8 cellular contexts compared by ENCODE assay signal in the genomic region with DNA sequence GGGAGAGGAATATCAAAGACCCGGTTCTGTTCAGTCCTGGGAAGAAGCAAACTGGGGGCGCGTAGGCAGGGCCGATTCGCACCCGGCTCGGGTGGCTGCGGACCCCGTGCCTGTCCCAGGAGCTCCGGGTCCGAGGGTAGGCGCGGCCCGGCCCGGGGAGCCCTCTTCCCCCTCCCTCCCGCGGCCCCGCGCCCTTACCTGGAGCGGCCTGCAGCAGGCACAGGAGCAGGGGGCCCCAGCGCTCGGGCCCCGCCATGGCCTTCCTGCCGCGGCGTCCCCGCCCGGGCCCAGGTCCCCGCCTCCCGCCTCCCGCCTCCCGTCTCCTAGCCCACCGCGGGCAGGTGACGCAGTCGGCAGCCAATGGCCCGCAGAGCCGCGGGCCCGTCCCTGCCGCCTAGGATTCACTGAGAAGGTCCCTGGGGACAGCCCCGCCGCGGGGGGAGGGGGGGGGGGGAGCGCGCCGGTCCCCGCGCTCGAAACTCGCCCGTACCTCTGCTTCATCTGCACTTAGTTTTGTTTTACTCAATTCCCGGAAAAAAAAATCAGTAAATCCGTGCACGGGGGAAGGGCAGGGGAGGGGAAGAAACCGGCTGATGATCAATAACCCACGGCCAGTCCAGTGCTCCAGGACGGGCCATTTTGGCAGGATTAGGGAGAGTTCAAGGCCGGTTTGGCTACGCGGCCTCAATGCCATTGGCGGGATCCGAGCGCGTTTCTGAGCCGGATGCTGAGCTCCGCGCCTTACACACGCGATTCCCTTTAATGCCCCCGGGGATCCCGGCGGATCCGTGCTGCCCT. TPM values are rescaled to one million over a fixed set of nuclear protein-coding genes. Genes with fewer than 3 reads are reported as not detected.
DNase-seq lines count a peak whose midpoint lies in the region; ATAC-seq and TF ChIP-seq lines count a peak whose summit lies in the region.

A gene (minus strand): TSS at position 297 of the 798 bp plus-strand sequence. CDS start 41 bp downstream, at position 256.

- H3K27ac Mint-ChIP-seq in nephron progenitor cell, result no peak within 1 kb of the TSS
- peak within 1 kb of the TSS; percentile 86 for H3K27ac Mint-ChIP-seq in stimulated activated naive CD8-positive, alpha-beta T cell treated with anti-CD3 and anti-CD28 coated beads, Interleukin-15, Interleukin-2, amounts not matched to agents 100 ng/mL and 50 ng/mL, for 24 hours

- no peaks in the 10 kb centered on the region for H3K9me3 Mint-ChIP-seq in nephron progenitor cell
- H3K9me3 Mint-ChIP-seq in stimulated activated naive CD8-positive, alpha-beta T cell treated with anti-CD3 and anti-CD28 coated beads, Interleukin-15, Interleukin-2, amounts not matched to agents 100 ng/mL and 50 ng/mL, for 24 hours, result no peaks in the 10 kb centered on the region

- peaks cover 13% of the 10 kb centered on the region for H3K4me1 Mint-ChIP-seq in nephron progenitor cell
- H3K4me1 Mint-ChIP-seq in stimulated activated naive CD8-positive, alpha-beta T cell treated with anti-CD3 and anti-CD28 coated beads, Interleukin-15, Interleukin-2, amounts not matched to agents 100 ng/mL and 50 ng/mL, for 24 hours (ENCODE audit: low read depth), result peaks cover 59% of the 10 kb centered on the region

- no peak for TF ChIP-seq CTCF in nephron progenitor cell (IDR thresholded peaks at IDR 0.05)

- no peaks in the 10 kb centered on the region for H3K36me3 Mint-ChIP-seq in nephron progenitor cell (ENCODE audit: low read depth)
- H3K36me3 Mint-ChIP-seq in stimulated activated naive CD8-positive, alpha-beta T cell treated with anti-CD3 and anti-CD28 coated beads, Interleukin-15, Interleukin-2, amounts not matched to agents 100 ng/mL and 50 ng/mL, for 24 hours (ENCODE audit: low read depth), result peaks cover 7% of the 10 kb centered on the region

- peak; percentile 86 for ATAC-seq in Right ventricle myocardium inferior
- peak; percentile 80 for ATAC-seq in esophagus mucosa
- no peak for ATAC-seq in HG03095 (IDR thresholded peaks at IDR 0.05; ENCODE audit: unreplicated experiment)

- DNase-seq in Right ventricle myocardium inferior (ENCODE audit: missing footprints) (no peak), cardiac septum (ENCODE audit: low spot score) (no peak), NCI-H2196 (lab: John Stamatoyannopoulos, UW; ENCODE audit: unreplicated experiment) (peak; percentile 76), nephron progenitor cell (peak; percentile 63)
- DNase-seq in activated CD8-positive, alpha-beta memory T cell treated with anti-CD3 and anti-CD28 coated beads, Interleukin-2, amount 50 U/mL, for 48 hours, result peak; percentile 88

- peaks cover 58% of the 10 kb centered on the region for H3K27me3 Mint-ChIP-seq in nephron progenitor cell (ENCODE audit: low read depth, poor library complexity)
- no peaks in the 10 kb centered on the region for H3K27me3 Mint-ChIP-seq in stimulated activated naive CD8-positive, alpha-beta T cell treated with anti-CD3 and anti-CD28 coated beads, Interleukin-15, Interleukin-2, amounts not matched to agents 100 ng/mL and 50 ng/mL, for 24 hours

- H3K4me3 Mint-ChIP-seq in nephron progenitor cell, result peak within 1 kb of the TSS; percentile 81
- H3K4me3 Mint-ChIP-seq in stimulated activated naive CD8-positive, alpha-beta T cell treated with anti-CD3 and anti-CD28 coated beads, Interleukin-15, Interleukin-2, amounts not matched to agents 100 ng/mL and 50 ng/mL, for 24 hours, result peak within 1 kb of the TSS; percentile 83

- intact Hi-C loops in Right ventricle myocardium inferior (cut with DNase I), result no loop called here
- intact Hi-C loops in cardiac septum (cut with DNase I), result no loop called here

RNA-seq across cellular contexts. Expression of the gene that starts here (rescaled TPM):
- 2.8 TPM for total RNA-seq in Right ventricle myocardium inferior
- 2.3 TPM for total RNA-seq in cardiac septum
- total RNA-seq in esophagus mucosa, result 4.0 TPM

Comparison
In these comparisons a context has a peak if more than half of its experiments do, and no peak if none do; other contexts are left out.
1. DNase-seq: peak in NCI-H2196 (single experiment), activated CD8-positive, alpha-beta memory T cell treated with anti-CD3 and anti-CD28 coated beads, Interleukin-2, amount 50 U/mL, for 48 hours (single experiment) and nephron progenitor cell (single experiment); none in Right ventricle myocardium inferior (single experiment) and cardiac septum (single experiment).